In the genomic region with DNA sequence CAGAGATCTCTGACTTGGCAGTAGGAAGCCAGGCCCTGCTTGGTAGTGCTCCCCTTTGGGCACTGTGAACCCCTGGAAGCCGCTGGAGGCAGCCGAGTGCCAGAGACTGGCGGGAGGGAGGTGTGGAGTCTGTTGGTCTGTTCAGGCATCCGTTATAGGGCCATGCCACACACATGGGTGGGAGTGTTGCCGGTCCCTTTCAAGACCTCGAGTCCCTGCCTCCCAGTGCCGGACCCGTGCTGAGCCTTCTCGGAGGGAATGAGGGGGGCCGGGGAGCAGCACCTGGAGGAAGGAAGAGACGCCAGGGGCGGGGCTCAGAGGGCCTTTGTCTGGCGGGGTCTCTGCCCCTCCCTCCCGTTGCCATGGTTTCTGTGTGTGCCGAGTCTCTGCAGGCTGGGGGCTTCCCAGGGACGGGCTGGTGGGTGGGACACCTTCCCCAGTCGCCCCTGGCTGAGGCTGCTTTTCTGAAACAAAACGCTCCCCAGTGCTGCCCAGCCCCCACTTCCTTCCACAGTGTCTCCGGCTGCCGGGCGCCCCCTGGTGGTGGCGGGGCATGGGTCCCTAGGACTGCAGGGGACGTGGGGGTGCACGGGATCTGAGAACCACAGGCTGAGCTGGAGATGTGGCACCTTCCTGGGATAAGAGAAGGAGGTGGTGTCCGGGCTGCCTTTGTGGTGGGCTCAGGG, we compare ENCODE assay signal across 8 cellular contexts. TPM values are rescaled to one million over a fixed set of nuclear protein-coding genes. Genes with fewer than 3 reads are reported as not detected.
DNase-seq lines count a peak whose midpoint lies in the region; ATAC-seq and TF ChIP-seq lines count a peak whose summit lies in the region.

No MANE protein-coding gene starts in this region.

- 1 to 2% methylated on average over 20 to 25 of the region's 25 CpGs for WGBS in aorta, 2 donors

- H3K27me3 ChIP-seq in aorta (ENCODE audit: control insufficient read depth in 1 of 2, insufficient read depth in 2 of 2, low read length in 1 of 2): no peaks in the 10 kb centered on the region

- intact Hi-C loops in aorta (cut with DNase I): loop anchor here in 1 of 2 donors (2.0 kb wide), 1 partner anchor 19 kb away; no protein-coding TSS in a partner anchor

- TF ChIP-seq CTCF in retinal pigment epithelial cell (conservative IDR thresholded peaks at IDR 0.05; ENCODE audit: low read depth, low read length): peak; percentile 96

- peak overlapping the region in 1 of 2 donors; percentile 30 for H3K27ac ChIP-seq in aorta (ENCODE audit: low read depth in 1 of 2, low read length in 2 of 2)

- DNase-seq in GM03348 (ENCODE audit: low spot score) (peak; percentile 91), HCEC 1CT (peak; percentile 70), NAMALWA (ENCODE audit: low spot score) (peak; percentile 78), T-helper 22 cell (ENCODE audit: low read depth) (peak; percentile 87), anterior cingulate cortex (lab: John Stamatoyannopoulos, UW) (peak in 56 of 58 donors; percentile 23 to 94 (median 75)), hepatic stellate cell (ENCODE audit: low spot score) (peak; percentile 88), retinal pigment epithelial cell (ENCODE audit: low read depth) (no peak), aorta (peak; percentile 95 to 98)

- H3K36me3 ChIP-seq in aorta (ENCODE audit: control insufficient read depth in 1 of 2, insufficient read depth in 2 of 2, low read length in 1 of 2): no peaks in the 10 kb centered on the region

- H3K9me3 ChIP-seq in aorta (ENCODE audit: control insufficient read depth, low read length): no peaks in the 10 kb centered on the region

- H3K4me3 ChIP-seq in retinal pigment epithelial cell (ENCODE audit: low read length) (peak overlapping the region; percentile 51), aorta (ENCODE audit: low read length in 2 of 2) (no peak overlapping the region)

- peaks cover 0 to 2% of the 10 kb centered on the region in 2 donors for H3K4me1 ChIP-seq in aorta (ENCODE audit: control insufficient read depth in 1 of 2, insufficient read depth in 2 of 2, low read length in 2 of 2)

- ATAC-seq in aorta (ENCODE audit: low FRiP score): peak; percentile 90

RNA-seq across cellular contexts. Expression of a gene that starts 10.0 kb away (rescaled TPM):
- total RNA-seq in aorta: 100 to 1,000 TPM; 301 to 356 TPM
- polyA plus RNA-seq in aorta: 100 to 1,000 TPM; 174 to 217 TPM

RNA-seq across cellular contexts. Expression of a gene that starts 23.0 kb away (rescaled TPM):
- 10 to 100 TPM; 26.0 to 57.4 TPM for total RNA-seq in aorta
- 10 to 100 TPM; 23.3 to 69.5 TPM for polyA plus RNA-seq in aorta

RNA-seq across cellular contexts. Expression of a gene that starts 32.9 kb away (rescaled TPM):
- under 1 TPM in 1 of 2 donors, not detected in 1; 0.51 TPM for total RNA-seq in aorta
- 1 to 10 TPM in 1 of 2 donors, not detected in 1; 1.3 TPM for polyA plus RNA-seq in aorta

RNA-seq across cellular contexts. Expression of a gene that starts 40.9 kb away (rescaled TPM):
- total RNA-seq in aorta: 1 to 10 TPM in 1 of 2 donors, under 1 TPM in 1; 0.19 to 1.4 TPM
- under 1 TPM in 1 of 2 donors, not detected in 1; 0.56 TPM for polyA plus RNA-seq in aorta

RNA-seq across cellular contexts. Expression of a gene that starts 46.3 kb away (rescaled TPM):
- 10 to 100 TPM; 46.8 to 58.8 TPM for total RNA-seq in aorta
- 10 to 100 TPM; 34.6 to 47.1 TPM for polyA plus RNA-seq in aorta
